ENCODE assay signal across 23 cellular contexts in genomic region chr1:42983253-42983652, GRCh38.
"Had no signal": no experiment of that assay in that cellular context is flagged by ENCODE, and none has a peak within 500 bp of the region (broad histone marks: within the 10 kb centered on the region; RNA-seq: fewer than 3 reads in every experiment).

No MANE protein-coding gene starts in this region.

- H3K9me3 ChIP-seq: gastrocnemius medialis, lower lobe of right lung, right atrium auricular region, sigmoid colon, thoracic aorta, tibial nerve, upper lobe of right lung, vagina had no signal

- H2AFZ ChIP-seq: parathyroid adenoma had no signal

- H3K27ac ChIP-seq: dorsolateral prefrontal cortex, epithelial cell of prostate, gastrocnemius medialis, lower lobe of right lung, parathyroid adenoma, right atrium auricular region, sigmoid colon, thoracic aorta, upper lobe of right lung, vagina had no signal

- H3K4me3 Mint-ChIP-seq: endodermal cell; natural killer cell; neural crest cell; stimulated activated effector memory CD8-positive, alpha-beta T cell treated with anti-CD3 and anti-CD28 coated beads, Interleukin-12 subunit alpha, Interleukin-12 subunit beta, amount 100 ng/mL, for 72 hours; stimulated activated naive CD8-positive, alpha-beta T cell treated with anti-CD3 and anti-CD28 coated beads, Interleukin-15, Interleukin-2, amounts not matched to agents 100 ng/mL and 50 ng/mL, for 24 hours had no signal

- H3K4me3 ChIP-seq: dorsolateral prefrontal cortex, gastrocnemius medialis, lower lobe of right lung, right atrium auricular region, sigmoid colon, thoracic aorta, tibial nerve, upper lobe of right lung, vagina had no signal

- H3K27ac Mint-ChIP-seq: endodermal cell; natural killer cell; progenitor cell of endocrine pancreas; stimulated activated naive CD8-positive, alpha-beta T cell treated with anti-CD3 and anti-CD28 coated beads, Interleukin-15, Interleukin-2, amounts not matched to agents 100 ng/mL and 50 ng/mL, for 24 hours had no signal

- H3K9ac ChIP-seq: parathyroid adenoma had no signal

- H3K27me3 Mint-ChIP-seq: stimulated activated naive CD8-positive, alpha-beta T cell treated with anti-CD3 and anti-CD28 coated beads, Interleukin-15, Interleukin-2, amounts not matched to agents 100 ng/mL and 50 ng/mL, for 24 hours had no signal

- DNase-seq: dorsolateral prefrontal cortex; effector CD4-positive, alpha-beta T cell; endodermal cell; foreskin fibroblast; gastrocnemius medialis; head of caudate nucleus; left ventricle myocardium superior; lower lobe of right lung; natural killer cell; sigmoid colon; stimulated activated CD4-positive, alpha-beta T cell treated with anti-CD3 and anti-CD28 coated beads, Interleukin-2, amount 100 ng/mL, for 24 hours; stimulated activated CD4-positive, alpha-beta T cell treated with anti-CD3 and anti-CD28 coated beads, Interleukin-4, amount 100 ng/mL, for 24 hours; upper lobe of right lung had no signal

- H3K4me1 ChIP-seq: gastrocnemius medialis, lower lobe of right lung, parathyroid adenoma, right atrium auricular region, sigmoid colon, upper lobe of right lung, vagina had no signal

- H3K36me3 ChIP-seq: gastrocnemius medialis, lower lobe of right lung, right atrium auricular region, sigmoid colon, thoracic aorta, tibial nerve, upper lobe of right lung, vagina had no signal

- H3K4me1 Mint-ChIP-seq: stimulated activated effector memory CD8-positive, alpha-beta T cell treated with anti-CD3 and anti-CD28 coated beads, Interleukin-12 subunit alpha, Interleukin-12 subunit beta, amount 100 ng/mL, for 72 hours had no signal

- H3K27me3 ChIP-seq: dorsolateral prefrontal cortex, right atrium auricular region, sigmoid colon, tibial nerve, upper lobe of right lung, vagina had no signal

- H3K79me2 ChIP-seq: parathyroid adenoma had no signal

- H3K36me3 Mint-ChIP-seq: natural killer cell; stimulated activated effector memory CD8-positive, alpha-beta T cell treated with anti-CD3 and anti-CD28 coated beads, Interleukin-12 subunit alpha, Interleukin-12 subunit beta, amount 100 ng/mL, for 72 hours had no signal

- H3K9me3 Mint-ChIP-seq: endodermal cell; natural killer cell; neural crest cell; stimulated activated effector memory CD8-positive, alpha-beta T cell treated with anti-CD3 and anti-CD28 coated beads, Interleukin-12 subunit alpha, Interleukin-12 subunit beta, amount 100 ng/mL, for 72 hours; stimulated activated naive CD8-positive, alpha-beta T cell treated with anti-CD3 and anti-CD28 coated beads, Interleukin-15, Interleukin-2, amounts not matched to agents 100 ng/mL and 50 ng/mL, for 24 hours had no signal
